Comparison of ENCODE assay signal across 13 cellular contexts in the genomic region with DNA sequence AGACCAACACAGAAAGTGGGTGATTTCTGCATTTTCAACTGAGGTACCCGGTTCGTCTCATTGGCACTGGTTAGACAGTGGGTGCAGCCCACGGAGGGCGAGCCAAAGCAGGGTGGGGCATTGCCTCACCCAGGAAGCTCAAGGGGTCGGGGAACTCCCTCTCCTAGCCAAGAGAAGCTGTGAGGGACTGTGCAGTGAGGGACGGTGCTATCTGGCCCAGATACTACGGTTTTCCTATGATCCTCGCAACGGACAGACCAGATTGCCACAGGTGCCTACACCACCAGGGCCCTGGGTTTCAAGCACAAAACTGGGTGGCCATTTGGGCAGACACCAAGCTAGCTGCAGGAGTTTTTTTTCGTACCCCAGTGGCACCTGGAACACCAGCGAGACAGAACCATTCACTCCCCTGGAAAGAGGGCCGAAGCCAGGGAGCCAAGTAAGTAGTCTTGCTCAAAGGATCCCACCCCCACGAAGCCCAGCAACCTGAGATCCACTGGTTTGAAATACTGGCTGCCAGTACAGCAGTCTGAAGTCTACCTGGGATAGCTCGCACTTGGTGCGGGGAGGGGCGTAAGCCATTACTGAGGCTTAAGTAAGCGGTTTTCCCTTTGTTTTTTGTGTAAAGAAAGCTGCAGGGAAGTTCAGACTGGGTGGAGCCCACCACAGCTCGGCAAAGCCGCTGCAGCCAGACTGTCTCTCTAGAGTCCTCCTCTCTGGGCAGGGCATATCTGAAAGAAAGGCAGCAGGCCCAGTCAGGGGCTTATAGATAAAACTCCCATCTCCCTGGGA.
"Had no signal": no experiment of that assay in that cellular context is flagged by ENCODE, and none has a peak within 500 bp of the region (broad histone marks: within the 10 kb centered on the region; RNA-seq: fewer than 3 reads in every experiment).

No MANE protein-coding gene starts in this region.

- DNase-seq: activated CD4-positive, alpha-beta T cell treated with anti-CD3 and anti-CD28 coated beads, Interleukin-2, amount 50 U/mL, for 48 hours; activated CD4-positive, CD25-positive, alpha-beta regulatory T cell treated with anti-CD3 and anti-CD28 coated beads, Interleukin-2, amount 50 U/mL, for 72 hours; activated CD8-positive, alpha-beta memory T cell treated with anti-CD3 and anti-CD28 coated beads, Interleukin-2, amount 10 ng/mL, durations not matched to agents 7 days and 5 days; activated gamma-delta T cell; activated T-cell treated with anti-CD3 and anti-CD28 coated beads, Interleukin-2, amount 50 U/mL, for 24 hours; dermis blood vessel endothelial cell; foreskin keratinocyte; retina; thyroid gland; uterus had no signal

- FAIRE-seq: endometrium had no signal

- H3K4me1 ChIP-seq: parathyroid adenoma, thyroid gland, uterus had no signal

- H3K9me3 ChIP-seq: thyroid gland, uterus had no signal

- H3K9ac ChIP-seq: parathyroid adenoma had no signal

- H3K4me3 ChIP-seq: skin epidermis, thyroid gland, uterus had no signal

- H2AFZ ChIP-seq: parathyroid adenoma had no signal

- H3K27ac ChIP-seq: foreskin keratinocyte, parathyroid adenoma, skin epidermis, thyroid gland, uterus had no signal

- H3K36me3 ChIP-seq: thyroid gland, uterus had no signal

- H3K27me3 ChIP-seq: foreskin keratinocyte, thyroid gland, uterus had no signal

- H3K79me2 ChIP-seq: parathyroid adenoma had no signal
